In the genomic region with DNA sequence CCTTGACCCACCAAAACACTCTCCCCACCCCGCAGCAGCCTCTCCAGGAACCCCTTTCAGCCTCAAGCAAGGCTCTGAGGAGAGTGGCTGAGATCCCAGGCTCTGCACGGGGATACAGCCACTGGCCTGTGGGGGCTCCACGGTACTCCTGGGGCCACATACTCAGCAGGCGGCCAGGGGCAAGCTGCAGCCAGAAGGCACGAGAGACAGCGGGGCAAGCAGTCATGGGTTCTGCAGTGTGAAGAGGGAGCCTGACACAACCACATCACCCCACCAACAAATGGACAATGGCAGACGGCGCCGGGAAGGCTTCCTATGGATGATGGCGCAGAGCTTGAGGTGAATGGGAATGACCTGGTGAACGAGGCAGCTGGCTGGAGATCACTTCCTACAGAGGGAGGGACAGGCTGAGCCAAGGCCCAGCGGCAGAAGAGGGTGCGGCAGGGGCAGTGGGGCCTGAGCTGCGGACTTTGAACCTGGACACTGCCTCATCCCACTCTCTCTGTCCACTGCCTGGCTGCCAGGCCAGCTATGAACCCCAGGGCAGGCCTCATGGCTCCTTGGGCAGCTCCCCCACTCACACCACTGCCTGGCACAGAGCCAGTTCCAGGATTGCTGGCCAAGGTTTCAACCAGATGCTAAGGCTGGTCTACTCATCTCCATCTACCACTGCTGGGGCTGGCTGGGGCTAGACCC, we compare ENCODE assay signal across 1 cellular context.
A peak's percentile ranks its signal among the peaks of the same experiment; 100 is the strongest.
TF ChIP-seq lines count a peak whose summit lies in the region.

No MANE protein-coding gene starts in this region.

TF ChIP-seq in HepG2, 621 proteins besides CTCF, POLR2A, EP300 and RAD21 (continued from another document and continues in another):
- TF ChIP-seq, protein P1, sequence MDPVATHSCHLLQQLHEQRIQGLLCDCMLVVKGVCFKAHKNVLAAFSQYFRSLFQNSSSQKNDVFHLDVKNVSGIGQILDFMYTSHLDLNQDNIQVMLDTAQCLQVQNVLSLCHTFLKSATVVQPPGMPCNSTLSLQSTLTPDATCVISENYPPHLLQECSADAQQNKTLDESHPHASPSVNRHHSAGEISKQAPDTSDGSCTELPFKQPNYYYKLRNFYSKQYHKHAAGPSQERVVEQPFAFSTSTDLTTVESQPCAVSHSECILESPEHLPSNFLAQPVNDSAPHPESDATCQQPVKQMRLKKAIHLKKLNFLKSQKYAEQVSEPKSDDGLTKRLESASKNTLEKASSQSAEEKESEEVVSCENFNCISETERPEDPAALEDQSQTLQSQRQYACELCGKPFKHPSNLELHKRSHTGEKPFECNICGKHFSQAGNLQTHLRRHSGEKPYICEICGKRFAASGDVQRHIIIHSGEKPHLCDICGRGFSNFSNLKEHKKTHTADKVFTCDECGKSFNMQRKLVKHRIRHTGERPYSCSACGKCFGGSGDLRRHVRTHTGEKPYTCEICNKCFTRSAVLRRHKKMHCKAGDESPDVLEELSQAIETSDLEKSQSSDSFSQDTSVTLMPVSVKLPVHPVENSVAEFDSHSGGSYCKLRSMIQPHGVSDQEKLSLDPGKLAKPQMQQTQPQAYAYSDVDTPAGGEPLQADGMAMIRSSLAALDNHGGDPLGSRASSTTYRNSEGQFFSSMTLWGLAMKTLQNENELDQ (CRISPR knock-in tag; IDR thresholded peaks at IDR 0.05; ENCODE audit: borderline replicate concordance) = no peak
- TF ChIP-seq, protein P2, sequence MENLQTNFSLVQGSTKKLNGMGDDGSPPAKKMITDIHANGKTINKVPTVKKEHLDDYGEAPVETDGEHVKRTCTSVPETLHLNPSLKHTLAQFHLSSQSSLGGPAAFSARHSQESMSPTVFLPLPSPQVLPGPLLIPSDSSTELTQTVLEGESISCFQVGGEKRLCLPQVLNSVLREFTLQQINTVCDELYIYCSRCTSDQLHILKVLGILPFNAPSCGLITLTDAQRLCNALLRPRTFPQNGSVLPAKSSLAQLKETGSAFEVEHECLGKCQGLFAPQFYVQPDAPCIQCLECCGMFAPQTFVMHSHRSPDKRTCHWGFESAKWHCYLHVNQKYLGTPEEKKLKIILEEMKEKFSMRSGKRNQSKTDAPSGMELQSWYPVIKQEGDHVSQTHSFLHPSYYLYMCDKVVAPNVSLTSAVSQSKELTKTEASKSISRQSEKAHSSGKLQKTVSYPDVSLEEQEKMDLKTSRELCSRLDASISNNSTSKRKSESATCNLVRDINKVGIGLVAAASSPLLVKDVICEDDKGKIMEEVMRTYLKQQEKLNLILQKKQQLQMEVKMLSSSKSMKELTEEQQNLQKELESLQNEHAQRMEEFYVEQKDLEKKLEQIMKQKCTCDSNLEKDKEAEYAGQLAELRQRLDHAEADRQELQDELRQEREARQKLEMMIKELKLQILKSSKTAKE (CRISPR knock-in tag; IDR thresholded peaks at IDR 0.05; ENCODE audit: borderline replicate concordance) = no peak
- TF ChIP-seq SOX5 (CRISPR knock-in tag; IDR thresholded peaks at IDR 0.05; ENCODE audit: borderline replicate concordance) (peak; percentile 76; the same call in 1 of the 2 replicates), BRCA1 (CRISPR knock-in tag; IDR thresholded peaks at IDR 0.05) (no peak), MEIS1 (CRISPR knock-in tag; IDR thresholded peaks at IDR 0.05; ENCODE audit: borderline replicate concordance) (no peak; the same call in 1 of the 2 replicates), TMF1 (CRISPR knock-in tag; IDR thresholded peaks at IDR 0.05; ENCODE audit: low read depth) (0 out of 2 replicates have a peak, but pooled peaks have one; percentile 41), NCOA2 (CRISPR knock-in tag; IDR thresholded peaks at IDR 0.05) (peak; percentile 70), NR1H2 (CRISPR knock-in tag; IDR thresholded peaks at IDR 0.05; ENCODE audit: borderline replicate concordance, low read depth) (no peak), CBFB (CRISPR knock-in tag; IDR thresholded peaks at IDR 0.05) (no peak), ZFX (CRISPR knock-in tag; IDR thresholded peaks at IDR 0.05; ENCODE audit: low read depth) (peak; percentile 92), PHF8 (CRISPR knock-in tag; IDR thresholded peaks at IDR 0.05) (peak; percentile 53; the same call in 1 of the 2 replicates), ZSCAN31 (CRISPR knock-in tag; IDR thresholded peaks at IDR 0.05; ENCODE audit: low read depth) (peak; percentile 95), ZNF441 (CRISPR knock-in tag; IDR thresholded peaks at IDR 0.05; ENCODE audit: borderline replicate concordance) (no peak), ZNF12 (CRISPR knock-in tag; IDR thresholded peaks at IDR 0.05) (0 out of 2 replicates have a peak, but pooled peaks have one; percentile 35), GABPB1 (CRISPR knock-in tag; IDR thresholded peaks at IDR 0.05) (peak; percentile 81), ZNF530 (CRISPR knock-in tag; IDR thresholded peaks at IDR 0.05; ENCODE audit: low read depth) (no peak), SRSF4 (IDR thresholded peaks at IDR 0.05; ENCODE audit: low read depth, low read length, poor library complexity, severe bottlenecking) (no peak)
- TF ChIP-seq, protein P3, sequence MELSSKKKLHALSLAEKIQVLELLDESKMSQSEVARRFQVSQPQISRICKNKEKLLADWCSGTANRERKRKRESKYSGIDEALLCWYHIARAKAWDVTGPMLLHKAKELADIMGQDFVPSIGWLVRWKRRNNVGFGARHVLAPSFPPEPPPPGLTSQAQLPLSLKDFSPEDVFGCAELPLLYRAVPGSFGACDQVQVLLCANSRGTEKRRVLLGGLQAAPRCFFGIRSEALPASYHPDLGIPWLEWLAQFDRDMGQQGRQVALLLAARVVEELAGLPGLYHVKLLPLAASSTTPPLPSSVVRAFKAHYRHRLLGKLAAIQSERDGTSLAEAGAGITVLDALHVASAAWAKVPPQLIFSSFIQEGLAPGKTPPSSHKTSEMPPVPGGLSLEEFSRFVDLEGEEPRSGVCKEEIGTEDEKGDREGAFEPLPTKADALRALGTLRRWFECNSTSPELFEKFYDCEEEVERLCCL (CRISPR knock-in tag; IDR thresholded peaks at IDR 0.05; ENCODE audit: borderline replicate concordance) = no peak
- TF ChIP-seq, protein P4, sequence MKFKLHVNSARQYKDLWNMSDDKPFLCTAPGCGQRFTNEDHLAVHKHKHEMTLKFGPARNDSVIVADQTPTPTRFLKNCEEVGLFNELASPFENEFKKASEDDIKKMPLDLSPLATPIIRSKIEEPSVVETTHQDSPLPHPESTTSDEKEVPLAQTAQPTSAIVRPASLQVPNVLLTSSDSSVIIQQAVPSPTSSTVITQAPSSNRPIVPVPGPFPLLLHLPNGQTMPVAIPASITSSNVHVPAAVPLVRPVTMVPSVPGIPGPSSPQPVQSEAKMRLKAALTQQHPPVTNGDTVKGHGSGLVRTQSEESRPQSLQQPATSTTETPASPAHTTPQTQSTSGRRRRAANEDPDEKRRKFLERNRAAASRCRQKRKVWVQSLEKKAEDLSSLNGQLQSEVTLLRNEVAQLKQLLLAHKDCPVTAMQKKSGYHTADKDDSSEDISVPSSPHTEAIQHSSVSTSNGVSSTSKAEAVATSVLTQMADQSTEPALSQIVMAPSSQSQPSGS (CRISPR knock-in tag; IDR thresholded peaks at IDR 0.05) = peak; percentile 75; the same call in 1 of the 2 replicates
- TF ChIP-seq, protein P5, sequence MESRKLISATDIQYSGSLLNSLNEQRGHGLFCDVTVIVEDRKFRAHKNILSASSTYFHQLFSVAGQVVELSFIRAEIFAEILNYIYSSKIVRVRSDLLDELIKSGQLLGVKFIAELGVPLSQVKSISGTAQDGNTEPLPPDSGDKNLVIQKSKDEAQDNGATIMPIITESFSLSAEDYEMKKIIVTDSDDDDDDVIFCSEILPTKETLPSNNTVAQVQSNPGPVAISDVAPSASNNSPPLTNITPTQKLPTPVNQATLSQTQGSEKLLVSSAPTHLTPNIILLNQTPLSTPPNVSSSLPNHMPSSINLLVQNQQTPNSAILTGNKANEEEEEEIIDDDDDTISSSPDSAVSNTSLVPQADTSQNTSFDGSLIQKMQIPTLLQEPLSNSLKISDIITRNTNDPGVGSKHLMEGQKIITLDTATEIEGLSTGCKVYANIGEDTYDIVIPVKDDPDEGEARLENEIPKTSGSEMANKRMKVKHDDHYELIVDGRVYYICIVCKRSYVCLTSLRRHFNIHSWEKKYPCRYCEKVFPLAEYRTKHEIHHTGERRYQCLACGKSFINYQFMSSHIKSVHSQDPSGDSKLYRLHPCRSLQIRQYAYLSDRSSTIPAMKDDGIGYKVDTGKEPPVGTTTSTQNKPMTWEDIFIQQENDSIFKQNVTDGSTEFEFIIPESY (CRISPR knock-in tag; IDR thresholded peaks at IDR 0.05) = peak; percentile 56; the same call in 1 of the 2 replicates
- TF ChIP-seq, protein P6, sequence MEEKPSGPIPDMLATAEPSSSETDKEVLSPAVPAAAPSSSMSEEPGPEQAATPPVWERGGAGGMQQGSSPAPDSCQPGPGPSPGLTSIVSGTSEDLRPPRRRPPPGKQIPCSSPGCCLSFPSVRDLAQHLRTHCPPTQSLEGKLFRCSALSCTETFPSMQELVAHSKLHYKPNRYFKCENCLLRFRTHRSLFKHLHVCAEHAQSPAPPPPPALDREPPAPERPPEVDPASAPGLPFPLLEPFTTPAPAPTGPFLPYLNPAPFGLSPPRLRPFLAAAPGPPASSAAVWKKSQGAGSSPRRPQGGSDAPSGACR (CRISPR knock-in tag; IDR thresholded peaks at IDR 0.05) = peak; percentile 81; the same call in 1 of the 2 replicates
- TF ChIP-seq, protein P7, sequence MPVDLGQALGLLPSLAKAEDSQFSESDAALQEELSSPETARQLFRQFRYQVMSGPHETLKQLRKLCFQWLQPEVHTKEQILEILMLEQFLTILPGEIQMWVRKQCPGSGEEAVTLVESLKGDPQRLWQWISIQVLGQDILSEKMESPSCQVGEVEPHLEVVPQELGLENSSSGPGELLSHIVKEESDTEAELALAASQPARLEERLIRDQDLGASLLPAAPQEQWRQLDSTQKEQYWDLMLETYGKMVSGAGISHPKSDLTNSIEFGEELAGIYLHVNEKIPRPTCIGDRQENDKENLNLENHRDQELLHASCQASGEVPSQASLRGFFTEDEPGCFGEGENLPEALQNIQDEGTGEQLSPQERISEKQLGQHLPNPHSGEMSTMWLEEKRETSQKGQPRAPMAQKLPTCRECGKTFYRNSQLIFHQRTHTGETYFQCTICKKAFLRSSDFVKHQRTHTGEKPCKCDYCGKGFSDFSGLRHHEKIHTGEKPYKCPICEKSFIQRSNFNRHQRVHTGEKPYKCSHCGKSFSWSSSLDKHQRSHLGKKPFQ (CRISPR knock-in tag; IDR thresholded peaks at IDR 0.05; ENCODE audit: insufficient replicate concordance) = peak; percentile 59
- TF ChIP-seq, protein P8, sequence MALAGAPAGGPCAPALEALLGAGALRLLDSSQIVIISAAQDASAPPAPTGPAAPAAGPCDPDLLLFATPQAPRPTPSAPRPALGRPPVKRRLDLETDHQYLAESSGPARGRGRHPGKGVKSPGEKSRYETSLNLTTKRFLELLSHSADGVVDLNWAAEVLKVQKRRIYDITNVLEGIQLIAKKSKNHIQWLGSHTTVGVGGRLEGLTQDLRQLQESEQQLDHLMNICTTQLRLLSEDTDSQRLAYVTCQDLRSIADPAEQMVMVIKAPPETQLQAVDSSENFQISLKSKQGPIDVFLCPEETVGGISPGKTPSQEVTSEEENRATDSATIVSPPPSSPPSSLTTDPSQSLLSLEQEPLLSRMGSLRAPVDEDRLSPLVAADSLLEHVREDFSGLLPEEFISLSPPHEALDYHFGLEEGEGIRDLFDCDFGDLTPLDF (CRISPR knock-in tag; IDR thresholded peaks at IDR 0.05) = no peak
- TF ChIP-seq, protein P9, sequence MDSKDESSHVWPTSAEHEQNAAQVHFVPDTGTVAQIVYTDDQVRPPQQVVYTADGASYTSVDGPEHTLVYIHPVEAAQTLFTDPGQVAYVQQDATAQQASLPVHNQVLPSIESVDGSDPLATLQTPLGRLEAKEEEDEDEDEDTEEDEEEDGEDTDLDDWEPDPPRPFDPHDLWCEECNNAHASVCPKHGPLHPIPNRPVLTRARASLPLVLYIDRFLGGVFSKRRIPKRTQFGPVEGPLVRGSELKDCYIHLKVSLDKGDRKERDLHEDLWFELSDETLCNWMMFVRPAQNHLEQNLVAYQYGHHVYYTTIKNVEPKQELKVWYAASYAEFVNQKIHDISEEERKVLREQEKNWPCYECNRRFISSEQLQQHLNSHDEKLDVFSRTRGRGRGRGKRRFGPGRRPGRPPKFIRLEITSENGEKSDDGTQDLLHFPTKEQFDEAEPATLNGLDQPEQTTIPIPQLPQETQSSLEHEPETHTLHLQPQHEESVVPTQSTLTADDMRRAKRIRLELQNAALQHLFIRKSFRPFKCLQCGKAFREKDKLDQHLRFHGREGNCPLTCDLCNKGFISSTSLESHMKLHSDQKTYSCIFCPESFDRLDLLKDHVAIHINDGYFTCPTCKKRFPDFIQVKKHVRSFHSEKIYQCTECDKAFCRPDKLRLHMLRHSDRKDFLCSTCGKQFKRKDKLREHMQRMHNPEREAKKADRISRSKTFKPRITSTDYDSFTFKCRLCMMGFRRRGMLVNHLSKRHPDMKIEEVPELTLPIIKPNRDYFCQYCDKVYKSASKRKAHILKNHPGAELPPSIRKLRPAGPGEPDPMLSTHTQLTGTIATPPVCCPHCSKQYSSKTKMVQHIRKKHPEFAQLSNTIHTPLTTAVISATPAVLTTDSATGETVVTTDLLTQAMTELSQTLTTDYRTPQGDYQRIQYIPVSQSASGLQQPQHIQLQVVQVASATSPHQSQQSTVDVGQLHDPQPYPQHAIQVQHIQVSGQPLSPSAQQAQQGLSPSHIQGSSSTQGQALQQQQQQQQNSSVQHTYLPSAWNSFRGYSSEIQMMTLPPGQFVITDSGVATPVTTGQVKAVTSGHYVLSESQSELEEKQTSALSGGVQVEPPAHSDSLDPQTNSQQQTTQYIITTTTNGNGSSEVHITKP (CRISPR knock-in tag; IDR thresholded peaks at IDR 0.05; ENCODE audit: low read depth) = no peak
- TF ChIP-seq, protein P10, sequence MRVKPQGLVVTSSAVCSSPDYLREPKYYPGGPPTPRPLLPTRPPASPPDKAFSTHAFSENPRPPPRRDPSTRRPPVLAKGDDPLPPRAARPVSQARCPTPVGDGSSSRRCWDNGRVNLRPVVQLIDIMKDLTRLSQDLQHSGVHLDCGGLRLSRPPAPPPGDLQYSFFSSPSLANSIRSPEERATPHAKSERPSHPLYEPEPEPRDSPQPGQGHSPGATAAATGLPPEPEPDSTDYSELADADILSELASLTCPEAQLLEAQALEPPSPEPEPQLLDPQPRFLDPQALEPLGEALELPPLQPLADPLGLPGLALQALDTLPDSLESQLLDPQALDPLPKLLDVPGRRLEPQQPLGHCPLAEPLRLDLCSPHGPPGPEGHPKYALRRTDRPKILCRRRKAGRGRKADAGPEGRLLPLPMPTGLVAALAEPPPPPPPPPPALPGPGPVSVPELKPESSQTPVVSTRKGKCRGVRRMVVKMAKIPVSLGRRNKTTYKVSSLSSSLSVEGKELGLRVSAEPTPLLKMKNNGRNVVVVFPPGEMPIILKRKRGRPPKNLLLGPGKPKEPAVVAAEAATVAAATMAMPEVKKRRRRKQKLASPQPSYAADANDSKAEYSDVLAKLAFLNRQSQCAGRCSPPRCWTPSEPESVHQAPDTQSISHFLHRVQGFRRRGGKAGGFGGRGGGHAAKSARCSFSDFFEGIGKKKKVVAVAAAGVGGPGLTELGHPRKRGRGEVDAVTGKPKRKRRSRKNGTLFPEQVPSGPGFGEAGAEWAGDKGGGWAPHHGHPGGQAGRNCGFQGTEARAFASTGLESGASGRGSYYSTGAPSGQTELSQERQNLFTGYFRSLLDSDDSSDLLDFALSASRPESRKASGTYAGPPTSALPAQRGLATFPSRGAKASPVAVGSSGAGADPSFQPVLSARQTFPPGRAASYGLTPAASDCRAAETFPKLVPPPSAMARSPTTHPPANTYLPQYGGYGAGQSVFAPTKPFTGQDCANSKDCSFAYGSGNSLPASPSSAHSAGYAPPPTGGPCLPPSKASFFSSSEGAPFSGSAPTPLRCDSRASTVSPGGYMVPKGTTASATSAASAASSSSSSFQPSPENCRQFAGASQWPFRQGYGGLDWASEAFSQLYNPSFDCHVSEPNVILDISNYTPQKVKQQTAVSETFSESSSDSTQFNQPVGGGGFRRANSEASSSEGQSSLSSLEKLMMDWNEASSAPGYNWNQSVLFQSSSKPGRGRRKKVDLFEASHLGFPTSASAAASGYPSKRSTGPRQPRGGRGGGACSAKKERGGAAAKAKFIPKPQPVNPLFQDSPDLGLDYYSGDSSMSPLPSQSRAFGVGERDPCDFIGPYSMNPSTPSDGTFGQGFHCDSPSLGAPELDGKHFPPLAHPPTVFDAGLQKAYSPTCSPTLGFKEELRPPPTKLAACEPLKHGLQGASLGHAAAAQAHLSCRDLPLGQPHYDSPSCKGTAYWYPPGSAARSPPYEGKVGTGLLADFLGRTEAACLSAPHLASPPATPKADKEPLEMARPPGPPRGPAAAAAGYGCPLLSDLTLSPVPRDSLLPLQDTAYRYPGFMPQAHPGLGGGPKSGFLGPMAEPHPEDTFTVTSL (CRISPR knock-in tag; IDR thresholded peaks at IDR 0.05; ENCODE audit: borderline replicate concordance) = no peak
